In genomic region chr14:104723651-104724406, GRCh38 we compare ENCODE assay signal across 8 cellular contexts. TPM values are rescaled to one million over a fixed set of nuclear protein-coding genes. Genes with fewer than 3 reads are reported as not detected.
DNase-seq lines count a peak whose midpoint lies in the region; ATAC-seq and TF ChIP-seq lines count a peak whose summit lies in the region.

Gene ADSS1, plus strand, starts transcription at chr14:104724229. Its CDS starts 42 bp downstream, at chr14:104724271.

- H3K9me3 ChIP-seq in Peyer's patch: no peaks in the 10 kb centered on the region
- no peaks in the 10 kb centered on the region for H3K9me3 ChIP-seq in ovary

- H3K4me1 Mint-ChIP-seq in glutamatergic neuron (ENCODE audit: low read depth, unreplicated experiment): peaks cover 2% of the 10 kb centered on the region
- peaks cover 9% of the 10 kb centered on the region for H3K4me1 Mint-ChIP-seq in type B pancreatic cell (ENCODE audit: unreplicated experiment)

- H3K27ac ChIP-seq in Peyer's patch: peak within 1 kb of the TSS; percentile 68 to 88 (median 72)
- no peak within 1 kb of the TSS for H3K27ac ChIP-seq in ovary

- no peaks in the 10 kb centered on the region for H3K36me3 Mint-ChIP-seq in glutamatergic neuron (ENCODE audit: unreplicated experiment)
- no peaks in the 10 kb centered on the region for H3K36me3 Mint-ChIP-seq in type B pancreatic cell

- peak; percentile 98 for TF ChIP-seq CTCF in GM12873 (IDR thresholded peaks at IDR 0.05; ENCODE audit: insufficient read depth, low read depth, low read length, missing control alignments)
- peak; percentile 87 to 99 (median 94) for TF ChIP-seq CTCF in Peyer's patch (IDR thresholded peaks at IDR 0.05)
- peak; percentile 98 for TF ChIP-seq CTCF in glutamatergic neuron (IDR thresholded peaks at IDR 0.05; ENCODE audit: partially characterized antibody, unreplicated experiment)
- peak; percentile 24 to 44 (median 34) for TF ChIP-seq CTCF in ovary (IDR thresholded peaks at IDR 0.05)
- peak; percentile 96 for TF ChIP-seq CTCF in type B pancreatic cell (conservative IDR thresholded peaks at IDR 0.05)

- ATAC-seq in HG02885 (IDR thresholded peaks at IDR 0.05; ENCODE audit: poor library complexity, unreplicated experiment): peak; percentile 55
- no peak for ATAC-seq in HG02840 (IDR thresholded peaks at IDR 0.05; ENCODE audit: low FRiP score, unreplicated experiment)

- peaks cover 0 to 12% (median 0%) of the 10 kb centered on the region in 3 donors for H3K36me3 ChIP-seq in Peyer's patch
- H3K36me3 ChIP-seq in ovary: no peaks in the 10 kb centered on the region

- intact Hi-C loops in ovary (cut with DNase I): no loop called here

- WGBS in ovary, 3 donors: 2% methylated on average over 68 to 82 of the region's 82 CpGs

- H3K27me3 ChIP-seq in Peyer's patch: no peaks in the 10 kb centered on the region
- H3K27me3 ChIP-seq in ovary: no peaks in the 10 kb centered on the region

- H3K27ac Mint-ChIP-seq in glutamatergic neuron (ENCODE audit: unreplicated experiment) (no peak within 1 kb of the TSS), type B pancreatic cell (no peak within 1 kb of the TSS)

- H3K4me1 ChIP-seq in Peyer's patch: peaks cover 6 to 39% (median 14%) of the 10 kb centered on the region in 4 donors
- peaks cover 3% of the 10 kb centered on the region for H3K4me1 ChIP-seq in ovary (ENCODE audit: insufficient read depth)

- H3K4me3 ChIP-seq in Peyer's patch: peak within 1 kb of the TSS; percentile 64 to 94 (median 90)
- peak within 1 kb of the TSS; percentile 45 for H3K4me3 ChIP-seq in ovary

- H3K4me3 Mint-ChIP-seq in glutamatergic neuron (ENCODE audit: unreplicated experiment): no peak within 1 kb of the TSS
- H3K4me3 Mint-ChIP-seq in type B pancreatic cell: peak within 1 kb of the TSS; percentile 79

- H3K9me3 Mint-ChIP-seq in glutamatergic neuron (ENCODE audit: unreplicated experiment) (peaks cover 5% of the 10 kb centered on the region), type B pancreatic cell (no peaks in the 10 kb centered on the region)

- DNase-seq in Peyer's patch (peak; percentile 62 to 87 (median 86)), activated gamma-delta T cell treated with Interleukin-2 at 50 U/mL for 16 hours (peak; percentile 53), glutamatergic neuron (peak; percentile 77), ovary (peak; percentile 36 to 70 (median 61)), type B pancreatic cell (ENCODE audit: extremely low spot score, unreplicated experiment) (no peak)

- TF ChIP-seq EP300 in ovary (IDR thresholded peaks at IDR 0.05): no peak

- TF ChIP-seq POLR2A in Peyer's patch (IDR thresholded peaks at IDR 0.05): no peak
- TF ChIP-seq POLR2A in ovary (IDR thresholded peaks at IDR 0.05): no peak

- H3K27me3 Mint-ChIP-seq in glutamatergic neuron (ENCODE audit: unreplicated experiment): peaks cover 11% of the 10 kb centered on the region
- H3K27me3 Mint-ChIP-seq in type B pancreatic cell: peaks cover 5% of the 10 kb centered on the region

RNA-seq across cellular contexts. Expression of gene ADSS1, which starts in this region (rescaled TPM):
- total RNA-seq in Peyer's patch: 10 to 100 TPM; 11.0 to 18.6 (median 17.1) TPM
- 45.1 TPM for total RNA-seq in glutamatergic neuron (ENCODE audit: unreplicated experiment)
- 1 to 10 TPM; 2.6 to 9.8 (median 3.8) TPM for total RNA-seq in ovary
- 1 to 10 TPM; 4.1 to 4.9 TPM for polyA plus RNA-seq in ovary
- 3.2 and 6.9 TPM in 2 replicates for total RNA-seq in type B pancreatic cell (ENCODE audit: low replicate concordance)

Comparison
In these comparisons a context has a peak if more than half of its experiments do, and no peak if none do; other contexts are left out.
1. CTCF ChIP-seq: peak in every context shown above with its lines; median percentile 98 in GM12873; 98 in glutamatergic neuron; 96 in type B pancreatic cell; 94 in Peyer's patch; 34 in ovary.
2. H3K27ac ChIP-seq: peak in Peyer's patch (4 of 4); none in ovary (0 of 2).